8 cellular contexts compared by ENCODE assay signal in the genomic region with DNA sequence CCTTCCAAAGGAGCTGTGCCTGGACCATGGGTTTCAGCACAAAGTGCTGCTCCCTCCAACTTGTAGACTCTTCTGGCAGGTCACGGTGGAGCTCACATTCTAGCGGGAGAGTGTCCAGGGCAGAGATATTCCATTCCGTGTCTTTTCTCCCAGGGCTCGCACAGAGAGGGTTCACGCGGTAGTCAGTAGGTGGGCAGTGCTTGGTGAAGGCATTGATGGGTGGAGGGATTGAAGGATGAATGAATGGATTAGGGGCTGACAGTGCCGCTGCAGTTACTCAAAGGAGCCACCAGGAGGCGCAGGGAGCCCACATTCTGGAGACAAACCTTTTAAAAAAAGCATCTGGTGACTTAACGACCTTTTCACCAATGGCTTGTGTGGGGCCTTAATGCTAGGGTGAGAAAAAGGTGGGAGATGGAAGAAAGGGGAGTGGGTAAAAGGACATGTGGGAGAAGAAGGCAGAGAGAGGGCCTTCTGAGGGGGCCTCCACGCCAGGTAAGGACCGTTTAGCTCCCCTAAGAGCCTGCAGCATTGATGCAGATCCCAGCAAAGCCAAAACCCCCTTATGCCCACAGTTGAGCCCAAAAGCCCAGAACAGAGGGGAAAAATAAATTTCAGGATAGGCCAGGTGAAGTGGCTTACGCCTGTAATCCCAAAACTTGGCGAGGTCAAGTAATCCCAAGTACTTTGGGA. TPM values are rescaled to one million over a fixed set of nuclear protein-coding genes. Genes with fewer than 3 reads are reported as not detected.
DNase-seq lines count a peak whose midpoint lies in the region; ATAC-seq and TF ChIP-seq lines count a peak whose summit lies in the region.

No MANE protein-coding gene starts in this region.

- peak; percentile 50 for DNase-seq in NCI-H1436 (lab: John Stamatoyannopoulos, UW)
- DNase-seq in T-helper 17 cell: peak; percentile 50 to 57 (median 56)
- peak in 38 of 58 donors; percentile 1 to 66 (median 12) for DNase-seq in anterior cingulate cortex (lab: John Stamatoyannopoulos, UW)
- DNase-seq in hypothalamus (lab: John Stamatoyannopoulos, UW): peak in 30 of 51 donors; percentile 3 to 60 (median 25)
- DNase-seq in spleen: peak; percentile 82
- no peak for DNase-seq in globus pallidus (ENCODE audit: low spot score)

- no peak for TF ChIP-seq POLR2A in spleen (IDR thresholded peaks at IDR 0.05)

- H3K27ac ChIP-seq in spleen: no peak overlapping the region

- H3K36me3 Mint-ChIP-seq in T-helper 17 cell (ENCODE audit: low read depth): peaks cover 3% of the 10 kb centered on the region

- no peaks in the 10 kb centered on the region for H3K36me3 ChIP-seq in spleen

- H3K9me3 ChIP-seq in T-helper 17 cell (ENCODE audit: control insufficient read depth, low read length, poor library complexity, severe bottlenecking): no peaks in the 10 kb centered on the region
- H3K9me3 ChIP-seq in spleen: no peaks in the 10 kb centered on the region

- peak; percentile 59 for TF ChIP-seq CTCF in GM12801 (IDR thresholded peaks at IDR 0.05; ENCODE audit: extremely low read depth, insufficient read length)
- peak; percentile 94 to 99 (median 97) for TF ChIP-seq CTCF in spleen (IDR thresholded peaks at IDR 0.05 in 8 of 11, conservative IDR thresholded peaks at IDR 0.05 in 3 of 11)

- H3K27me3 ChIP-seq in spleen (replicated peaks in 1 of 7): peaks cover 0 to 37% (median 0%) of the 10 kb centered on the region in 7 donors

- 29 to 34% (median 30%) methylated on average over 13 of the region's 13 CpGs for WGBS in spleen, 5 donors

- peak; percentile 63 for ATAC-seq in T-helper 17 cell
- no peak for ATAC-seq in GM19324 (IDR thresholded peaks at IDR 0.05; ENCODE audit: low FRiP score, unreplicated experiment)

- H3K27ac Mint-ChIP-seq in T-helper 17 cell: peak overlapping the region; percentile 61

- peak overlapping the region; percentile 33 for H3K4me3 Mint-ChIP-seq in T-helper 17 cell

- peaks cover 0 to 6% (median 3%) of the 10 kb centered on the region in 6 donors for H3K4me1 ChIP-seq in spleen

- H3K27me3 Mint-ChIP-seq in T-helper 17 cell: peaks cover 44% of the 10 kb centered on the region

- intact Hi-C loops in spleen (cut with DNase I; ENCODE audit: low total_unique reads): loop anchor here (2.0 to 5.0 kb wide), 2 partner anchors 141 to 291 kb away; no protein-coding TSS in a partner anchor

- peaks cover 12% of the 10 kb centered on the region for H3K4me1 Mint-ChIP-seq in T-helper 17 cell

- no peak overlapping the region for H3K4me3 ChIP-seq in spleen

RNA-seq across cellular contexts. Expression of a gene that starts 17.5 kb away (rescaled TPM):
- total RNA-seq in T-helper 17 cell (10 to 100 TPM; 14.1 to 35.1 TPM), spleen (10 to 100 TPM; 19.7 to 32.0 (median 25.7) TPM)
- polyA plus RNA-seq in spleen: 10 to 100 TPM; 11.3 to 21.0 (median 12.5) TPM

RNA-seq across cellular contexts. Expression of a gene that starts 47.8 kb away (rescaled TPM):
- total RNA-seq in T-helper 17 cell (not detected), spleen (under 1 TPM in 4 of 7 donors, not detected in 3; 0.17 to 0.44 (median 0.27) TPM)
- polyA plus RNA-seq in spleen: under 1 TPM; 0.03 to 0.08 (median 0.04) TPM
